In genomic region chr22:26367402-26368245, GRCh38 we compare ENCODE assay signal across 8 cellular contexts.
A peak's percentile ranks its signal among the peaks of the same experiment; 100 is the strongest.
DNase-seq lines count a peak whose midpoint lies in the region; ATAC-seq, FAIRE-seq and TF ChIP-seq lines count a peak whose summit lies in the region.

No MANE protein-coding gene starts in this region.

- WGBS in esophagus squamous epithelium, 2 donors: 42% methylated on average over 19 of the region's 19 CpGs
- 37 to 41% methylated on average over 19 of the region's 19 CpGs for WGBS in pancreas, 2 donors

- H3K36me3 ChIP-seq in esophagus squamous epithelium (no peaks in the 10 kb centered on the region), pancreas (no peaks in the 10 kb centered on the region)

- TF ChIP-seq CTCF in AG04449 (IDR thresholded peaks at IDR 0.05; ENCODE audit: insufficient read depth, low read length, missing control alignments): peak; percentile 68
- TF ChIP-seq CTCF in GM13977 (IDR thresholded peaks at IDR 0.05; ENCODE audit: extremely low read depth, insufficient read depth, missing control alignments): peak; percentile 82
- peak; percentile 43 to 68 (median 60) for TF ChIP-seq CTCF in esophagus squamous epithelium (IDR thresholded peaks at IDR 0.05)
- TF ChIP-seq CTCF in pancreas (IDR thresholded peaks at IDR 0.05): peak; percentile 53 to 79 (median 71)

- H3K4me3 ChIP-seq in AG04449 (ENCODE audit: low read depth, low read length) (no peak overlapping the region), esophagus squamous epithelium (no peak overlapping the region), pancreas (no peak overlapping the region)

- CTCF ChIA-PET in AG04449 (lab: Yijun Ruan, JAX): interaction anchor here (0.6 to 12.9 kb wide), 32 partner anchors 10 to 1166 kb away, joined by 3 to 289 read pairs (median 5); partner anchors contain the start of genes ASPHD2, HPS4 and SRRD

- in situ Hi-C loops in GM13977 (cut with MboI; ENCODE audit: low pct_unique_long_range_greater_than_20kb, low sequenced_read_pairs, unreplicated experiment): loop anchor here (10.0 kb wide), 1 partner anchor 97 kb away; no protein-coding TSS in a partner anchor

- H3K27ac ChIP-seq in esophagus squamous epithelium (no peak overlapping the region), pancreas (no peak overlapping the region)

- TF ChIP-seq POLR2A in esophagus squamous epithelium (IDR thresholded peaks at IDR 0.05): no peak

- ATAC-seq in pancreas: peak in 3 of 4 donors; percentile 59 to 70 (median 63)
- ATAC-seq in HG03025 (IDR thresholded peaks at IDR 0.05; ENCODE audit: low FRiP score, unreplicated experiment): no peak
- no peak for ATAC-seq in HG03571 (IDR thresholded peaks at IDR 0.05; ENCODE audit: unreplicated experiment)

- H3K9me3 ChIP-seq in esophagus squamous epithelium (no peaks in the 10 kb centered on the region), pancreas (no peaks in the 10 kb centered on the region)

- no peaks in the 10 kb centered on the region for H3K4me1 ChIP-seq in esophagus squamous epithelium
- no peaks in the 10 kb centered on the region for H3K4me1 ChIP-seq in pancreas

- FAIRE-seq in pancreas (lab: Jason Lieb, UNC): no peak

- intact Hi-C loops in esophagus squamous epithelium (cut with DNase I): no loop called here
- intact Hi-C loops in pancreas (cut with DNase I): no loop called here

- H3K27me3 ChIP-seq in esophagus squamous epithelium (peaks cover 0 to 67% (median 0%) of the 10 kb centered on the region in 4 donors), pancreas (peaks cover 0 to 4% (median 0%) of the 10 kb centered on the region in 4 donors)

- DNase-seq in AG04449 (ENCODE audit: low read depth, low spot score): no peak
- peak; percentile 49 for DNase-seq in GM13977 (ENCODE audit: low spot score)
- peak; percentile 35 for DNase-seq in NOMO-1 treated with DMSO at 0.1 percent for 48 hours (lab: John Stamatoyannopoulos, UW; ENCODE audit: unreplicated experiment)
- peak; percentile 87 for DNase-seq in activated CD8-positive, alpha-beta memory T cell treated with anti-CD3 and anti-CD28 coated beads, Interleukin-2, amount 50 U/mL, for 48 hours
- DNase-seq in esophagus squamous epithelium (lab: John Stamatoyannopoulos, UW): no peak
- DNase-seq in pancreas: peak in 5 of 6 donors; percentile 13 to 67 (median 38)

- POLR2A ChIA-PET in AG04449 (lab: Yijun Ruan, JAX): no interaction called here

Comparison
In these comparisons a context has a peak if more than half of its experiments do, and no peak if none do; other contexts are left out.
1. DNase-seq: peak in GM13977 (single experiment), NOMO-1 treated with DMSO at 0.1 percent for 48 hours (single experiment), activated CD8-positive, alpha-beta memory T cell treated with anti-CD3 and anti-CD28 coated beads, Interleukin-2, amount 50 U/mL, for 48 hours (single experiment) and pancreas (5 of 6); none in AG04449 (single experiment) and esophagus squamous epithelium (single experiment).
2. ATAC-seq: peak in pancreas (3 of 4); none in HG03025 (single experiment) and HG03571 (single experiment).
3. Peak in every context shown above with its lines, with median percentiles within 50 percentile points of each other: CTCF ChIP-seq.